8 cellular contexts compared by ENCODE assay signal in the genomic region with DNA sequence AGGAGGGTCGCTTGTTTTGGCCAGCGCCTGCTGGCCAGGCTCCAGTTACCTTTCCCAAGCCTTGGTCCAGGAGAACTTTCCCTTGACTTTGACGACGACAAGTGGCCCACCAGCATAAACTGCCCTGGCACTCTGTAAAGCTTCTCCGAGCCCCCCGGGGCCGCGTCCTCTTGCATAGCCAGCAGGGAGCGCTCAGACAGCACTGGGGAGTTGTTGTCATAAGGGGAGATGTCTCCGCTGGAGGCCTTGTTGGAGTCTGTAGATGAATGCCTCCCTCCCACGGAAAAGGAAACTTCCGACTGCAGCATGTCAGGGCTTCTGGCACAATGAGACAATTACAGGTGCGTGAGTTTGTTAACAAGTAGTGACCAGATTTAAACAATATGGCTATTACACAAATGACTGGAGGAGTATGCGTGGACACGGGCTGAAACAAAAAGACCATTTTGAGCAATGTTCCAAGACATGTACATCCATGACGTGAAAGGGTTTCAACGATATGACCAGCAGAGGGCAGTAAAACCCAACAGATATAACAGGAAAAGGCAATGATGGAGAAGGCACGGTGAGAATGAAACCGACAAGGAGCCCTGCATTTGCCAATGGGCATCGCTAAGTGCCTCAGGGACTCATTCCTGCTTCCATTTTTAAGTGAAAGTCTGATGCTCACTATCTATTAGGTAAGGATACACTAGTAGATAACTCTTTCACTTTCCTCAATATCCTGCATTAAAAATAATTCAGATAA. TPM values are rescaled to one million over a fixed set of nuclear protein-coding genes. Genes with fewer than 3 reads are reported as not detected.
DNase-seq lines count a peak whose midpoint lies in the region; ATAC-seq, FAIRE-seq and TF ChIP-seq lines count a peak whose summit lies in the region.

No MANE protein-coding gene starts in this region.

- FAIRE-seq in bronchial epithelial cell (lab: Jason Lieb, UNC) (peak; percentile 92), keratinocyte (lab: Jason Lieb, UNC) (peak; percentile 69)

- TF ChIP-seq CTCF in GM12873 (IDR thresholded peaks at IDR 0.05; ENCODE audit: insufficient read depth, low read depth, low read length, missing control alignments), result peak; percentile 69
- TF ChIP-seq CTCF in bronchial epithelial cell (IDR thresholded peaks at IDR 0.05; ENCODE audit: insufficient read depth, low read length, severe bottlenecking), result peak; percentile 30
- TF ChIP-seq CTCF in keratinocyte (optimal IDR thresholded peaks at IDR 0.05 in 1 of 3, IDR thresholded peaks at IDR 0.05 in 1 of 3, conservative IDR thresholded peaks at IDR 0.05 in 1 of 3; ENCODE audit: extremely low read depth in 1 of 3, insufficient read depth in 2 of 3, low read length in 3 of 3), result peak; percentile 47 to 76 (median 66)

- H3K4me2 ChIP-seq in keratinocyte (ENCODE audit: control insufficient read depth, extremely low read depth, insufficient read depth, low read depth, low read length), result peak overlapping the region; percentile 28

- H2AFZ ChIP-seq in keratinocyte (ENCODE audit: control insufficient read depth, low read length), result no peak overlapping the region

- H3K4me3 ChIP-seq in bronchial epithelial cell (ENCODE audit: low read depth, low read length) (no peak overlapping the region), keratinocyte (ENCODE audit: control insufficient read depth in 2 of 3, extremely low read depth in 1 of 3, insufficient read depth in 2 of 3, low read depth in 1 of 3, low read length in 3 of 3) (no peak overlapping the region)

- peak; percentile 50 for ATAC-seq in HG02840 (IDR thresholded peaks at IDR 0.05; ENCODE audit: low FRiP score, unreplicated experiment)

- no peak overlapping the region for H3K27ac ChIP-seq in keratinocyte (ENCODE audit: control insufficient read depth, insufficient read depth, low read length)

- no peaks in the 10 kb centered on the region for H3K4me1 ChIP-seq in keratinocyte (ENCODE audit: control insufficient read depth, extremely low read depth, insufficient read depth, low read length)

- H3K9me3 ChIP-seq in keratinocyte (ENCODE audit: control insufficient read depth, low read depth, low read length), result no peaks in the 10 kb centered on the region

- no peaks in the 10 kb centered on the region for H4K20me1 ChIP-seq in keratinocyte (ENCODE audit: control insufficient read depth, extremely low read depth, insufficient read depth, low read length)

- H3K79me2 ChIP-seq in keratinocyte (ENCODE audit: control insufficient read depth, insufficient read depth, low read length), result no peaks in the 10 kb centered on the region

- DNase-seq in A172 (ENCODE audit: low spot score), result peak; percentile 74
- peak; percentile 61 for DNase-seq in NCI-H1694 treated with DMSO at 0.1 percent for 48 hours (lab: John Stamatoyannopoulos, UW)
- peak; percentile 16 for DNase-seq in T-helper 9 cell
- DNase-seq in bronchial epithelial cell (ENCODE audit: low read depth), result peak; percentile 62
- peak; percentile 17 for DNase-seq in keratinocyte (ENCODE audit: low read depth, low spot score)
- DNase-seq in stimulated activated CD4-positive, alpha-beta T cell treated with anti-CD3 and anti-CD28 coated beads, Interleukin-2, amount 100 ng/mL, for 48 hours, result peak; percentile 26 to 53

- H3K36me3 ChIP-seq in bronchial epithelial cell (ENCODE audit: control insufficient read depth, insufficient read depth, low read length), result no peaks in the 10 kb centered on the region
- no peaks in the 10 kb centered on the region for H3K36me3 ChIP-seq in keratinocyte (ENCODE audit: control insufficient read depth in 2 of 2, extremely low read depth in 1 of 2, insufficient read depth in 2 of 2, low read length in 2 of 2)

- H3K9ac ChIP-seq in keratinocyte (ENCODE audit: control insufficient read depth, extremely low read depth, insufficient read depth, low read length), result no peak overlapping the region

- dilution Hi-C loops in keratinocyte (cut with MboI; ENCODE audit: extremely low pct_ligation_motif_present, low sequenced_read_pairs), result no loop called here

- no peaks in the 10 kb centered on the region for H3K9me1 ChIP-seq in keratinocyte (ENCODE audit: control insufficient read depth, extremely low read depth, insufficient read depth, low read length)

- H3K27me3 ChIP-seq in bronchial epithelial cell (ENCODE audit: control insufficient read depth, insufficient read depth, low read length) (no peaks in the 10 kb centered on the region), keratinocyte (ENCODE audit: control insufficient read depth, extremely low read depth, insufficient read depth, low read length) (no peaks in the 10 kb centered on the region)

RNA-seq across cellular contexts. Expression of gene HCCS, which starts 33.0 kb away (rescaled TPM):
- total RNA-seq in A172 (2014; rRNA removed; shearing (Covaris generic)), result 54.3 and 59.6 TPM in 2 replicates
- total RNA-seq in bronchial epithelial cell, result 25.0 and 25.3 TPM in 2 replicates
- 33.8 to 45.3 TPM (median 41.8 TPM) in 3 replicates for polyA plus RNA-seq in keratinocyte
- 37.3 TPM for polyA plus RNA-seq in keratinocyte (2011; ENCODE audit: low read depth)
- 38.0 and 47.2 TPM in 2 replicates for polyA plus RNA-seq in keratinocyte (2011; cell fraction: cytosol; rRNA removed)
- 25.0 and 32.9 TPM in 2 replicates for polyA plus RNA-seq in keratinocyte (2011; cell fraction: nucleus; rRNA removed)
- polyA plus RNA-seq in keratinocyte (2012; ENCODE audit: low replicate concordance), result 41.0 and 42.0 TPM in 2 replicates
- 9.2 to 22.7 TPM (median 22.6 TPM) in 3 replicates for polyA minus RNA-seq in keratinocyte
- polyA minus RNA-seq in keratinocyte (2011; cell fraction: cytosol; rRNA and poly(A)+ RNA removed), result 22.6 TPM
- 7.1 and 13.3 TPM in 2 replicates for polyA minus RNA-seq in keratinocyte (2011; cell fraction: nucleus; rRNA and poly(A)+ RNA removed)

Comparison
In these comparisons a context has a peak if more than half of its experiments do, and no peak if none do; other contexts are left out.
1. DNase-seq: peak in every context shown above with its lines; median percentile 74 in A172; 62 in bronchial epithelial cell; 61 in NCI-H1694 treated with DMSO at 0.1 percent for 48 hours; 40 in stimulated activated CD4-positive, alpha-beta T cell treated with anti-CD3 and anti-CD28 coated beads, Interleukin-2, amount 100 ng/mL, for 48 hours; 17 in keratinocyte; 16 in T-helper 9 cell.